8 cellular contexts compared by ENCODE assay signal in the genomic region with DNA sequence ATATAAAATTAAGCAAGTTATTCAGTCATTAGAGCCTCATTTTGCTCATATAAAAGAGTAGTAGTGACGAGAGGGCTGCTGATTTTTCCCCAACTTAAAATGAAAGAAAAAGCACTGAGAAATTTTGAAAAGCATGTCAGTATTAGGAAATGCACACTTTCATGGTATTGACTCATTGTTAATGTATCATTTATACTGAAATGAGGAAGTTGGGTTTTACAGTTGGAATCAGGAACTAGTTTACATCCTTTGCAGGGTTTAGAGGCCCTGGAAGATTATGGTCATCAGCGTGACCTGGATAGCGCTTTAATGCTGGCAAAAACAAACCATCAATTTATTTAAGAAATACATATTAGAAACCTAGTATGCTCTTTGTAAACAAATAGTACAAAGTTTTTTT.
A peak's percentile ranks its signal among the peaks of the same experiment; 100 is the strongest.
DNase-seq lines count a peak whose midpoint lies in the region; ATAC-seq and TF ChIP-seq lines count a peak whose summit lies in the region.

No MANE protein-coding gene starts in this region.

- no peak overlapping the region for H3K4me2 ChIP-seq in mammary epithelial cell (ENCODE audit: insufficient read depth, low read depth, low read length)

- peak; percentile 72 for ATAC-seq in GM21381 (IDR thresholded peaks at IDR 0.05; ENCODE audit: unreplicated experiment)

- H3K4me3 ChIP-seq in HL-60 (replicated peaks; ENCODE audit: insufficient read depth, low read length) = no peak overlapping the region
- no peak overlapping the region for H3K4me3 ChIP-seq in mammary epithelial cell (replicated peaks in 1 of 3; ENCODE audit: insufficient read depth in 1 of 3, low read depth in 2 of 3, low read length in 3 of 3)

- peak; percentile 82 for DNase-seq in ELR (ENCODE audit: low read depth)
- DNase-seq in HL-60 (ENCODE audit: low read depth in 1 of 2, low spot score in 1 of 2) = peak; percentile 53 to 70
- DNase-seq in mammary epithelial cell = peak; percentile 17
- DNase-seq in Ammon's horn (ENCODE audit: low spot score) = no peak
- DNase-seq in SHP77 treated with DMSO at 0.1 percent for 48 hours (lab: John Stamatoyannopoulos, UW) = no peak
- no peak for DNase-seq in activated CD8-positive, alpha-beta memory T cell treated with anti-CD3 and anti-CD28 coated beads for 24 hours
- no peak for DNase-seq in NCI-H1105 treated with DMSO at 0.1 percent for 48 hours (lab: John Stamatoyannopoulos, UW)

- peaks cover 12% of the 10 kb centered on the region for H3K4me1 ChIP-seq in mammary epithelial cell (ENCODE audit: insufficient read depth, low read length)

- H3K9me3 ChIP-seq in mammary epithelial cell (replicated peaks; ENCODE audit: insufficient read depth, low read length) = no peaks in the 10 kb centered on the region

- no TSS peak for BruUV-seq in mammary epithelial cell (replicated peaks; lab: Mats Ljungman, UMichigan)

- CTCF ChIA-PET in mammary epithelial cell (lab: Charles Lee; ENCODE audit: low non-redundant PET) = no interaction called here

- no peaks in the 10 kb centered on the region for H3K36me3 ChIP-seq in mammary epithelial cell (ENCODE audit: insufficient read depth, low read length)

- no peaks in the 10 kb centered on the region for H3K79me2 ChIP-seq in mammary epithelial cell (ENCODE audit: insufficient read depth, low read length)

- dilution Hi-C loops in mammary epithelial cell (cut with HindIII; ENCODE audit: low sequenced_read_pairs) = loop anchor here (5.0 kb wide), 2 partner anchors 72 to 187 kb away; no protein-coding TSS in a partner anchor

- 84% methylated on average over 3 of the region's 3 CpGs for WGBS in mammary epithelial cell (ENCODE audit: low coverage, missing lambda C conversion rate)

- H3K9ac ChIP-seq in mammary epithelial cell (ENCODE audit: insufficient read depth, low read length) = no peak overlapping the region

- H3K27ac ChIP-seq in HL-60 (replicated peaks) (peak overlapping the region; percentile 86), mammary epithelial cell (ENCODE audit: insufficient read depth, low read depth, low read length) (no peak overlapping the region)

- intact Hi-C loops in mammary epithelial cell (cut with micrococcal nuclease) = no loop called here

- H4K20me1 ChIP-seq in mammary epithelial cell (ENCODE audit: insufficient read depth, low read length) = no peaks in the 10 kb centered on the region

- no peak for TF ChIP-seq CTCF in HL-60 (IDR thresholded peaks at IDR 0.05; ENCODE audit: insufficient read depth, low read length)
- TF ChIP-seq CTCF in mammary epithelial cell (conservative IDR thresholded peaks at IDR 0.05 in 1 of 2, IDR thresholded peaks at IDR 0.05 in 1 of 2; ENCODE audit: extremely low read depth in 1 of 2, insufficient read depth in 1 of 2, low read depth in 1 of 2, low read length in 2 of 2) = no peak

- H2AFZ ChIP-seq in mammary epithelial cell (ENCODE audit: low read depth, low read length) = no peak overlapping the region

- in situ Hi-C loops in mammary epithelial cell (cut with MboI; ENCODE audit: low sequenced_read_pairs in 2 of 2) = loop anchor here in 1 of 2 donors (5.0 kb wide), 1 partner anchor 182 kb away; no protein-coding TSS in a partner anchor

- H3K27me3 ChIP-seq in HL-60 (ENCODE audit: insufficient read depth, poor library complexity, severe bottlenecking) (no peaks in the 10 kb centered on the region), mammary epithelial cell (ENCODE audit: insufficient read depth, low read length) (peaks cover 2% of the 10 kb centered on the region)

Comparison
In these comparisons a context has a peak if more than half of its experiments do, and no peak if none do; other contexts are left out.
1. DNase-seq: peak in ELR (single experiment), HL-60 (2 of 2) and mammary epithelial cell (single experiment); none in Ammon's horn (single experiment), SHP77 treated with DMSO at 0.1 percent for 48 hours (single experiment), activated CD8-positive, alpha-beta memory T cell treated with anti-CD3 and anti-CD28 coated beads for 24 hours (single experiment) and NCI-H1105 treated with DMSO at 0.1 percent for 48 hours (single experiment).